1 cellular context compared by ENCODE assay signal in genomic region chr18:31942301-31942998, GRCh38.
TF ChIP-seq lines count a peak whose summit lies in the region.

No MANE protein-coding gene starts in this region.

TF ChIP-seq in K562, 482 proteins besides CTCF, POLR2A, EP300 and RAD21 (continued from another document):
- TF ChIP-seq REST (CRISPR knock-in tag; IDR thresholded peaks at IDR 0.05; ENCODE audit: low read depth) (0 out of 2 replicates have a peak, but pooled peaks have one; percentile 21), ZNF121 (CRISPR knock-in tag; conservative IDR thresholded peaks at IDR 0.05) (no peak), CTBP1 (IDR thresholded peaks at IDR 0.05; ENCODE audit: borderline replicate concordance) (0 out of 2 replicates have a peak, but pooled peaks have one; percentile 11), ZNF639 (CRISPR knock-in tag; conservative IDR thresholded peaks at IDR 0.05 in 1 of 2, IDR thresholded peaks at IDR 0.05 in 1 of 2) (0 out of 4 replicates have a peak, but pooled peaks of 1 of the 2 experiments have one; percentile 9), CHD1 (IDR thresholded peaks at IDR 0.05; ENCODE audit: low read length) (peak; percentile 82), SAFB (IDR thresholded peaks at IDR 0.05; ENCODE audit: borderline replicate concordance, low read depth, low read length) (peak; percentile 51; the same call in 1 of the 2 replicates), HDAC1 (IDR thresholded peaks at IDR 0.05) (peak in 1 of 2 experiments; percentile 15; a peak in 1 of 4 replicates), JUND (IDR thresholded peaks at IDR 0.05; ENCODE audit: borderline replicate concordance, low read depth, low read length) (peak; percentile 15; the same call in 1 of the 2 replicates), JUND (tag; IDR thresholded peaks at IDR 0.05; ENCODE audit: borderline replicate concordance, low read depth, low read length) (no peak), FOS (IDR thresholded peaks at IDR 0.05; ENCODE audit: extremely low read depth, insufficient read length) (no peak), SAP30 (IDR thresholded peaks at IDR 0.05; ENCODE audit: borderline replicate concordance, insufficient read depth, low read depth, low read length, poor library complexity, severe bottlenecking) (peak; percentile 70), PML (IDR thresholded peaks at IDR 0.05; ENCODE audit: low read length) (peak; percentile 39; the same call in 1 of the 2 replicates), EGR1 (conservative IDR thresholded peaks at IDR 0.05) (peak; percentile 85), PCBP1 (IDR thresholded peaks at IDR 0.05; ENCODE audit: low read depth, low read length, poor library complexity, severe bottlenecking) (peak; percentile 85), PHF8 (IDR thresholded peaks at IDR 0.05; ENCODE audit: borderline replicate concordance, low read length) (peak; percentile 29; the same call in 1 of the 2 replicates), CLOCK (CRISPR knock-in tag; IDR thresholded peaks at IDR 0.05; ENCODE audit: borderline replicate concordance) (no peak), ZNF696 (CRISPR knock-in tag; conservative IDR thresholded peaks at IDR 0.05) (no peak), SPI1 (IDR thresholded peaks at IDR 0.05; ENCODE audit: borderline replicate concordance, low read depth, low read length) (peak; percentile 84), ZBTB1 (CRISPR knock-in tag; IDR thresholded peaks at IDR 0.05; ENCODE audit: borderline replicate concordance, low read depth) (peak; percentile 65; the same call in 1 of the 2 replicates), TAF1 (IDR thresholded peaks at IDR 0.05; ENCODE audit: control insufficient read depth, extremely low read depth, insufficient read depth, low read length, severe bottlenecking) (peak; percentile 30), FOSL1 (tag; conservative IDR thresholded peaks at IDR 0.05) (peak; percentile 15; the same call in 1 of the 2 replicates), UBTF (IDR thresholded peaks at IDR 0.05; ENCODE audit: borderline replicate concordance in 1 of 2, low read depth in 2 of 2, low read length in 2 of 2) (peak; percentile 83 to 85)
